ENCODE assay signal across 1 cellular context in the genomic region with DNA sequence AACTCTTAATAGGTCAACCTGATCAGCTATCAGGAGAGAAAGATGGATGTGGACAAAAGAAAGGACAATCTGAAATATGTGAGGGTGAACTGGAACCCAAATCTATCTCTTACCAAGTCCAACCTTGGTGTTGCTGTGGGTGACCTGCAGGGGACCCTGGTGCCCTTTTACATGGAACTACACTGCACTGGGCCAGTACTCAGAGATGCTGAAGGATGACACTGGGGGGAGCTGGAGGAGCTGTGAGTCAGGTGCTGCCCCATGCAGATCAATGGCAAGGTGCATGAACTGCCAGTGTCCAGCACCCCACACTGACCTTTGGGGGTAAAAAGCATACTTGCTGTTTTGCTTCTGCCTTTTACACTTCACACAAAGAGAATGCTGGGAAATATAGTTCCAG.
TF ChIP-seq lines count a peak whose summit lies in the region.

No MANE protein-coding gene starts in this region.

TF ChIP-seq in GM12878, 131 proteins besides CTCF, POLR2A, EP300 and RAD21:
- TF ChIP-seq, protein P1, sequence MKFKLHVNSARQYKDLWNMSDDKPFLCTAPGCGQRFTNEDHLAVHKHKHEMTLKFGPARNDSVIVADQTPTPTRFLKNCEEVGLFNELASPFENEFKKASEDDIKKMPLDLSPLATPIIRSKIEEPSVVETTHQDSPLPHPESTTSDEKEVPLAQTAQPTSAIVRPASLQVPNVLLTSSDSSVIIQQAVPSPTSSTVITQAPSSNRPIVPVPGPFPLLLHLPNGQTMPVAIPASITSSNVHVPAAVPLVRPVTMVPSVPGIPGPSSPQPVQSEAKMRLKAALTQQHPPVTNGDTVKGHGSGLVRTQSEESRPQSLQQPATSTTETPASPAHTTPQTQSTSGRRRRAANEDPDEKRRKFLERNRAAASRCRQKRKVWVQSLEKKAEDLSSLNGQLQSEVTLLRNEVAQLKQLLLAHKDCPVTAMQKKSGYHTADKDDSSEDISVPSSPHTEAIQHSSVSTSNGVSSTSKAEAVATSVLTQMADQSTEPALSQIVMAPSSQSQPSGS (IDR thresholded peaks at IDR 0.05; ENCODE audit: low read length): no peak
- TF ChIP-seq MEF2B (IDR thresholded peaks at IDR 0.05; ENCODE audit: partially characterized antibody, poor library complexity, severe bottlenecking): no peak
- TF ChIP-seq MYB (IDR thresholded peaks at IDR 0.05; ENCODE audit: borderline replicate concordance, low read depth, low read length): no peak
- TF ChIP-seq NFYA (IDR thresholded peaks at IDR 0.05; ENCODE audit: borderline replicate concordance, low read depth, low read length): no peak
- TF ChIP-seq DPF2 (IDR thresholded peaks at IDR 0.05): no peak
- no peak for TF ChIP-seq GABPA (IDR thresholded peaks at IDR 0.05; ENCODE audit: low read depth)
- no peak for TF ChIP-seq NFIC (IDR thresholded peaks at IDR 0.05; ENCODE audit: low read depth, low read length)
- TF ChIP-seq CHD4 (IDR thresholded peaks at IDR 0.05): no peak
